In the genomic region with DNA sequence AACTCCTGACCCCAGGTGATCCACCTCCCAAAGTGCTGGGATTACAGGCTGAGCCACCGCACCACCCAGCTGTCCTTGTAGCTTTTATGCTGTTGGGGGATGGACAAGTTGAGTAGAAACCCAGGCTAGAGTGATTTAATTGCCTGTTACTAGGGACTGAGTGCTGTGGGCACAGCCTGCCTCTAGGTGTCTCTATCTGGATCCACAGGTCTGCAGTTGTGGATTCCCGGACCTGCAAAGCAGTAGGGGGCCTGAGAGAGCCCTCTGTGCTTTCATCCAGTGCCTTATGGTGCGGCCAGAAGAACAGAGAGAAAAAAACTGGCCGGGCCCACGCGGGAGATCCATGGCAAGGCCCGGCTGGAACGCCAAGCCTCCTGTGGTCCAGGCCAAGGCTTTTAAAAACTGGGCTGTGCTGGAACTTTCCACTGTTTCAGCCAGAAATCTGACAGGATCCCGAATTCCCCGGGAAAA, we compare ENCODE assay signal across 1 cellular context.
TF ChIP-seq lines count a peak whose summit lies in the region.

No MANE protein-coding gene starts in this region.

TF ChIP-seq in HEK293, 187 proteins besides CTCF, POLR2A, EP300 and RAD21 (continued from another document):
- TF ChIP-seq, protein P1, sequence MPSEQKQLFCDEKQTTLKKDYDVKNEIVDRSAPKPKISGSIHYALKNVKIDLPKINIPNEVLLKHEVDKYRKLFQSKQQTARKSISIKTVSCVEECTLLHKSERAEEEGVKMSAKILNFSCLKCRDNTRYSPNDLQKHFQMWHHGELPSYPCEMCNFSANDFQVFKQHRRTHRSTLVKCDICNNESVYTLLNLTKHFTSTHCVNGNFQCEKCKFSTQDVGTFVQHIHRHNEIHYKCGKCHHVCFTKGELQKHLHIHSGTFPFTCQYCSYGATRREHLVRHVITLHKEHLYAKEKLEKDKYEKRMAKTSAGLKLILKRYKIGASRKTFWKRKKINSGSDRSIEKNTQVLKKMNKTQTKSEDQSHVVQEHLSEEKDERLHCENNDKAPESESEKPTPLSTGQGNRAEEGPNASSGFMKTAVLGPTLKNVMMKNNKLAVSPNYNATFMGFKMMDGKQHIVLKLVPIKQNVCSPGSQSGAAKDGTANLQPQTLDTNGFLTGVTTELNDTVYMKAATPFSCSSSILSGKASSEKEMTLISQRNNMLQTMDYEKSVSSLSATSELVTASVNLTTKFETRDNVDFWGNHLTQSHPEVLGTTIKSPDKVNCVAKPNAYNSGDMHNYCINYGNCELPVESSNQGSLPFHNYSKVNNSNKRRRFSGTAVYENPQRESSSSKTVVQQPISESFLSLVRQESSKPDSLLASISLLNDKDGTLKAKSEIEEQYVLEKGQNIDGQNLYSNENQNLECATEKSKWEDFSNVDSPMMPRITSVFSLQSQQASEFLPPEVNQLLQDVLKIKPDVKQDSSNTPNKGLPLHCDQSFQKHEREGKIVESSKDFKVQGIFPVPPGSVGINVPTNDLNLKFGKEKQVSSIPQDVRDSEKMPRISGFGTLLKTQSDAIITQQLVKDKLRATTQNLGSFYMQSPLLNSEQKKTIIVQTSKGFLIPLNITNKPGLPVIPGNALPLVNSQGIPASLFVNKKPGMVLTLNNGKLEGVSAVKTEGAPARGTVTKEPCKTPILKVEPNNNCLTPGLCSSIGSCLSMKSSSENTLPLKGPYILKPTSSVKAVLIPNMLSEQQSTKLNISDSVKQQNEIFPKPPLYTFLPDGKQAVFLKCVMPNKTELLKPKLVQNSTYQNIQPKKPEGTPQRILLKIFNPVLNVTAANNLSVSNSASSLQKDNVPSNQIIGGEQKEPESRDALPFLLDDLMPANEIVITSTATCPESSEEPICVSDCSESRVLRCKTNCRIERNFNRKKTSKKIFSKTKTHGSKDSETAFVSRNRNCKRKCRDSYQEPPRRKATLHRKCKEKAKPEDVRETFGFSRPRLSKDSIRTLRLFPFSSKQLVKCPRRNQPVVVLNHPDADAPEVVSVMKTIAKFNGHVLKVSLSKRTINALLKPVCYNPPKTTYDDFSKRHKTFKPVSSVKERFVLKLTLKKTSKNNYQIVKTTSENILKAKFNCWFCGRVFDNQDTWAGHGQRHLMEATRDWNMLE (tag by site-specific recombination; conservative IDR thresholded peaks at IDR 0.05; ENCODE audit: low read depth): no peak
- no peak for TF ChIP-seq ZNF335 (tag by site-specific recombination; conservative IDR thresholded peaks at IDR 0.05)
- no peak for TF ChIP-seq ZNF214 (tag by site-specific recombination; IDR thresholded peaks at IDR 0.05; ENCODE audit: borderline replicate concordance)
- no peak for TF ChIP-seq ZNF837 (tag by site-specific recombination; IDR thresholded peaks at IDR 0.05)
- TF ChIP-seq ZNF792 (tag by site-specific recombination; IDR thresholded peaks at IDR 0.05): no peak
- TF ChIP-seq, protein P2, sequence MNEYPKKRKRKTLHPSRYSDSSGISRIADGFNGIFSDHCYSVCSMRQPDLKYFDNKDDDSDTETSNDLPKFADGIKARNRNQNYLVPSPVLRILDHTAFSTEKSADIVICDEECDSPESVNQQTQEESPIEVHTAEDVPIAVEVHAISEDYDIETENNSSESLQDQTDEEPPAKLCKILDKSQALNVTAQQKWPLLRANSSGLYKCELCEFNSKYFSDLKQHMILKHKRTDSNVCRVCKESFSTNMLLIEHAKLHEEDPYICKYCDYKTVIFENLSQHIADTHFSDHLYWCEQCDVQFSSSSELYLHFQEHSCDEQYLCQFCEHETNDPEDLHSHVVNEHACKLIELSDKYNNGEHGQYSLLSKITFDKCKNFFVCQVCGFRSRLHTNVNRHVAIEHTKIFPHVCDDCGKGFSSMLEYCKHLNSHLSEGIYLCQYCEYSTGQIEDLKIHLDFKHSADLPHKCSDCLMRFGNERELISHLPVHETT (tag by site-specific recombination; IDR thresholded peaks at IDR 0.05): no peak
- no peak for TF ChIP-seq MZF1 (tag by site-specific recombination; IDR thresholded peaks at IDR 0.05; ENCODE audit: borderline replicate concordance)
- 0 out of 2 replicates have a peak, but pooled peaks have one; percentile 13 for TF ChIP-seq ZFP69B (tag by site-specific recombination; IDR thresholded peaks at IDR 0.05)
TF ChIP-seq in HEK293: peak in this region for 25.
